In genomic region chr2:120313695-120314615, GRCh38 we compare ENCODE assay signal across 8 cellular contexts. TPM values are rescaled to one million over a fixed set of nuclear protein-coding genes. Genes with fewer than 3 reads are reported as not detected.
A peak's percentile ranks its signal among the peaks of the same experiment; 100 is the strongest.
DNase-seq lines count a peak whose midpoint lies in the region; ATAC-seq and TF ChIP-seq lines count a peak whose summit lies in the region.

No MANE protein-coding gene starts in this region.

- intact Hi-C loops in sciatic nerve (cut with DNase I) = loop anchor here (10.0 kb wide), 1 partner anchor 361 kb away; no protein-coding TSS in a partner anchor

- CTCF ChIA-PET in T-cell (lab: Charles Lee) = interaction anchor here (0.6 to 2.3 kb wide), 23 partner anchors 7 to 672 kb away, joined by 3 to 17 read pairs (median 4); no protein-coding TSS in a partner anchor

- peak overlapping the region in 2 of 3 donors; percentile 72 to 76 for H3K4me3 Mint-ChIP-seq in T-cell

- H3K4me3 ChIP-seq in foreskin fibroblast (ENCODE audit: low read depth in 1 of 2, low read length in 2 of 2) = peak overlapping the region; percentile 53 to 54

- H3K36me3 Mint-ChIP-seq in T-cell = no peaks in the 10 kb centered on the region

- H3K27ac Mint-ChIP-seq in T-cell = peak overlapping the region in 1 of 2 donors; percentile 64

- in situ Hi-C loops in G401 (cut with HindIII; ENCODE audit: low sequenced_read_pairs) (no loop called here), GM13977 (cut with MboI; ENCODE audit: low pct_unique_long_range_greater_than_20kb, low sequenced_read_pairs, unreplicated experiment) (no loop called here)

- no peaks in the 10 kb centered on the region for H3K9me3 Mint-ChIP-seq in T-cell

- peaks cover 25 to 30% (median 29%) of the 10 kb centered on the region in 3 donors for H3K4me1 Mint-ChIP-seq in T-cell

- H3K27me3 Mint-ChIP-seq in T-cell = no peaks in the 10 kb centered on the region

- ATAC-seq in T-cell (replicated peaks in 1 of 4) (peak in 1 of 4 experiments; percentile 19), sciatic nerve (peak; percentile 47), HG02610 (IDR thresholded peaks at IDR 0.05; ENCODE audit: unreplicated experiment) (no peak), HG03469 (IDR thresholded peaks at IDR 0.05; ENCODE audit: unreplicated experiment) (no peak)

- POLR2A ChIA-PET in T-cell (lab: Charles Lee) = interaction anchor here in 1 of 2 donors (0.6 kb wide), 1 partner anchor 150 kb away, joined by 3 read pairs; no protein-coding TSS in a partner anchor

- TF ChIP-seq CTCF in foreskin fibroblast (IDR thresholded peaks at IDR 0.05; ENCODE audit: low read depth, low read length) (no peak), GM13977 (IDR thresholded peaks at IDR 0.05; ENCODE audit: extremely low read depth, insufficient read depth, missing control alignments) (no peak)

- peak; percentile 40 for DNase-seq in G401 (ENCODE audit: low spot score)
- no peak for DNase-seq in T-cell
- peak in 1 of 2 donors; percentile 22 for DNase-seq in foreskin fibroblast
- DNase-seq in sciatic nerve (ENCODE audit: low spot score) = no peak
- no peak for DNase-seq in stimulated activated CD4-positive, alpha-beta T cell treated with anti-CD3 and anti-CD28 coated beads, Interleukin-4, amount 100 ng/mL, for 4 hours
- no peak for DNase-seq in GM13977 (ENCODE audit: low spot score)

RNA-seq across cellular contexts. Expression of gene INHBB, which starts 32.0 kb away (rescaled TPM):
- not detected in 2 replicates for total RNA-seq in G401 (2014; rRNA removed; shearing (Covaris generic))
- total RNA-seq in T-cell = under 1 TPM in 3 of 5 donors, not detected in 2; 0.09 to 0.19 (median 0.10) TPM
- total RNA-seq in sciatic nerve = 37.4 TPM

Comparison
In these comparisons a context has a peak if more than half of its experiments do, and no peak if none do; other contexts are left out.
1. RNA of gene INHBB, which starts 32.0 kb away (total RNA-seq): 37.4 TPM in sciatic nerve (single experiment); 0.09 to 0.19 TPM in T-cell and not detected in G401; every median in the first group is over 10 times any median in the second.